ENCODE assay signal across 20 cellular contexts in the genomic region with DNA sequence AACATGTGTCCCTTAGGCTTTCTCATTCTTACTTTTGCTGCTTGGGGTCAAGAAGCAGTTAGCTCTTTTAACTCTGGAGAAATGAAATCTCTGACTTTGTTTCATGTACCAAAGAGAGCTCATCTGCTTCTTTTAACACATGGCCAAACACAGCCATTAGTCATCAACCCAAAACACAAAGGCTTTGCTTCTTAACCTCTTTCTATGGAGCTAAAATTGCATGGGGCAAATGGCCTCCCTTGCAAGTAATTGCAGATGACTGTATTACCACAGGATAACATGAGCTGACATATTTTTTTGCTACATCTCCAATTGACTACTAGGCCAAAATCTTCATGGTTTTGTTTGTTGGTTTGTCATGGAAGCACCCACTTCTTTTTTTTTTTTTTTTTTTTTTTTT.
DNase-seq lines count a peak whose midpoint lies in the region; ATAC-seq and TF ChIP-seq lines count a peak whose summit lies in the region.
"Had no signal": no experiment of that assay in that cellular context is flagged by ENCODE, and none has a peak within 500 bp of the region (broad histone marks: within the 10 kb centered on the region; RNA-seq: fewer than 3 reads in every experiment).

No MANE protein-coding gene starts in this region.

- H3K4me3 ChIP-seq in adipocyte (ENCODE audit: low read length) = no peak overlapping the region
- H3K4me3 ChIP-seq in fibroblast of pulmonary artery (replicated peaks; ENCODE audit: low read depth, low read length) = no peak overlapping the region
- H3K4me3 ChIP-seq in body of pancreas = no peak overlapping the region
- H3K4me3 ChIP-seq: BLaER1, GM12878, MG63 had no signal

- no peak overlapping the region for H3K9ac ChIP-seq in adipocyte (ENCODE audit: low read length)
- H3K9ac ChIP-seq: BLaER1 had no signal

- H3K36me3 ChIP-seq in adipocyte (ENCODE audit: control insufficient read depth, insufficient read depth, low read length, severe bottlenecking) (no peaks in the 10 kb centered on the region), body of pancreas (replicated peaks in 1 of 2; ENCODE audit: insufficient read depth in 1 of 2, low read depth in 2 of 2) (no peaks in the 10 kb centered on the region)
- H3K36me3 ChIP-seq: BLaER1, MG63 had no signal

- H3K27me3 ChIP-seq in adipocyte (replicated peaks; ENCODE audit: control insufficient read depth, insufficient read depth, low read length) (no peaks in the 10 kb centered on the region), body of pancreas (no peaks in the 10 kb centered on the region)
- H3K27me3 ChIP-seq: BLaER1, MG63 had no signal

- no peak for ATAC-seq in body of pancreas
- ATAC-seq: GM12878, Panc1 had no signal

- DNase-seq in DMS53 (lab: John Stamatoyannopoulos, UW) = peak; percentile 8
- no peak for DNase-seq in DMS53 treated with DMSO at 0.1 percent for 48 hours (lab: John Stamatoyannopoulos, UW; ENCODE audit: unreplicated experiment)
- DNase-seq in adipocyte (ENCODE audit: low read depth) = peak; percentile 29
- DNase-seq in fibroblast of pulmonary artery (ENCODE audit: low read depth) = peak; percentile 15
- peak; percentile 10 for DNase-seq in stromal cell of bone marrow (ENCODE audit: low read depth)
- DNase-seq in stimulated activated CD4-positive, alpha-beta T cell treated with anti-CD3 and anti-CD28 coated beads, Interleukin-4, amount 100 ng/mL, for 1 hour = no peak
- DNase-seq in OCI-M1 (lab: John Stamatoyannopoulos, UW) = no peak
- no peak for DNase-seq in body of pancreas
- DNase-seq: DMS153, KBM-7, MG63, NCI-H1105, NCI-H1694 treated with DMSO at 0.1 percent for 48 hours, NCI-H446 treated with DMSO at 0.1 percent for 48 hours, NCI-H774, SHP77 treated with DMSO at 0.1 percent for 48 hours had no signal

- TF ChIP-seq CTCF in fibroblast of pulmonary artery (IDR thresholded peaks at IDR 0.05; ENCODE audit: low read length, missing control alignments) (no peak), body of pancreas (IDR thresholded peaks at IDR 0.05) (no peak)

- no peak for TF ChIP-seq POLR2A in body of pancreas (IDR thresholded peaks at IDR 0.05)

- H3K9me3 ChIP-seq in adipocyte (ENCODE audit: control insufficient read depth, low read length) (peaks cover 3% of the 10 kb centered on the region), body of pancreas (no peaks in the 10 kb centered on the region)
- H3K9me3 ChIP-seq: BLaER1, MG63 had no signal

- no peak overlapping the region for H3K27ac ChIP-seq in body of pancreas
- H3K27ac ChIP-seq: 22Rv1, BLaER1 had no signal

- intact Hi-C loops in body of pancreas (cut with DNase I) = no loop called here

- no peaks in the 10 kb centered on the region for H3K4me1 ChIP-seq in adipocyte (ENCODE audit: control insufficient read depth, insufficient read depth, low read length)
- no peaks in the 10 kb centered on the region for H3K4me1 ChIP-seq in body of pancreas
- H3K4me1 ChIP-seq: BLaER1 had no signal

Comparison
In these comparisons a context has a peak if more than half of its experiments do, and no peak if none do; other contexts are left out.
1. DNase-seq: peak in DMS53 (single experiment), adipocyte (single experiment), fibroblast of pulmonary artery (single experiment) and stromal cell of bone marrow (single experiment); none in DMS53 treated with DMSO at 0.1 percent for 48 hours (single experiment), stimulated activated CD4-positive, alpha-beta T cell treated with anti-CD3 and anti-CD28 coated beads, Interleukin-4, amount 100 ng/mL, for 1 hour (single experiment), OCI-M1 (single experiment) and body of pancreas (0 of 4).